In the genomic region with DNA sequence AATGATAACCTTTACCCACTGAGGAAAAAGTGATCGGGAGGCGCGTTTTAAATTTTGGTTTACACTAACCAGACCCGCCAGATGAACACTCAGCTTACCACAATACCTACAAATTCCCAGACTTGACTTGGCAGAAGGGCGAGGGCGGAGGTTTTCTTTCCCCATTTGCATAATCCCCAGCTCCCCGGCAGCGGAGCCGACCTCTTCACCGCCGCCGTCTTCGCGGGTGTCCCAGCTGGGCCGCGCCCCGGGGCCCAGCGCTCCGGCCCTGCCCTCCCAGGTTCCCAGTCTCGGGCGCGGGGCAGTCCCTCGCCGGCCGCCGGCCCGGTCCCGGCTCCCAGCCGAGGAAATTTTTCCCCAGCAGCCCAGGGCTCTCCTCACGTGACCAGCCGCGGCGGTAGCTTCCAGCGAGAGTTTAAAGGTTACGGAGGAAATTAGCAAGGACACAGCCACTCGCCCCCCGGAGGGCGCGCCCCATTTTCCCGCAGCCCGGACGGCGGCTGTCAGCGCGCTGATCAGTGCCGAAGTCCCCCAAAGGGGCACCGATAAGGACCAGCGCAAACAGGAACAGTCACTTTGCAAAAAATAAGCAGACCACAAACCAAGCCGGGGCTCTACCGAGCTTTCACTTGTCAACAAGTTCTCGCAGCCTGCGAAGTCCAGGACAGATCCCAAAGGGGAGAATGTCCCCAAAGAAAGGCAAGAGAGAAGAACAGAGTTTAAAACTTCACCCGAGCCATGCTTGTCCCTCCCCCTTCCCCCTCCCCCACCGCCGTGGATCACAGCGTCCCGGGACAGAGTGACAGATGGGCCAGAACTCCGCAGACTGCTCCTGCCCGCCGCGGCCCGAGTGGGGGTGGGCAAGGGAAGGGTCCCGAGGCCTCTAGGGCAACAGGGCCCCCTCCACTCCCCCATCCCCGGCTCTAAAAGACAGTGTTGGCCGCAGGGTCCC, we compare ENCODE assay signal across 8 cellular contexts. TPM values are rescaled to one million over a fixed set of nuclear protein-coding genes. Genes with fewer than 3 reads are reported as not detected.
DNase-seq lines count a peak whose midpoint lies in the region; ATAC-seq and TF ChIP-seq lines count a peak whose summit lies in the region.

No MANE protein-coding gene starts in this region.

- peak overlapping the region; percentile 42 for H3K27ac Mint-ChIP-seq in endothelial cell (ENCODE audit: unreplicated experiment)

- peak; percentile 32 for ATAC-seq in HG02678 (IDR thresholded peaks at IDR 0.05; ENCODE audit: unreplicated experiment)

- TF ChIP-seq CTCF in endothelial cell (IDR thresholded peaks at IDR 0.05; ENCODE audit: unreplicated experiment): no peak

- H3K4me3 Mint-ChIP-seq in endothelial cell (ENCODE audit: unreplicated experiment): peak overlapping the region; percentile 93

- DNase-seq in DMS153 treated with DMSO at 0.1 percent for 48 hours (lab: John Stamatoyannopoulos, UW; ENCODE audit: unreplicated experiment) (peak; percentile 48), DMS153 (lab: John Stamatoyannopoulos, UW) (no peak), NCI-H460 (ENCODE audit: extremely low read depth, low read depth) (peak; percentile 26), endothelial cell (ENCODE audit: low spot score) (peak; percentile 65)
- peak; percentile 75 for DNase-seq in activated CD8-positive, alpha-beta memory T cell treated with anti-CD3 and anti-CD28 coated beads, Interleukin-2, amount 50 U/mL, for 48 hours
- peak; percentile 35 for DNase-seq in stimulated activated CD8-positive, alpha-beta memory T cell treated with anti-CD3 and anti-CD28 coated beads, Interleukin-7, amount 100 ng/mL, for 24 hours (ENCODE audit: low read depth)

- peaks cover 31% of the 10 kb centered on the region for H3K4me1 ChIP-seq in mononuclear cell (ENCODE audit: insufficient read depth, low read length)

- H3K4me1 Mint-ChIP-seq in endothelial cell (ENCODE audit: unreplicated experiment): peaks cover 23% of the 10 kb centered on the region

- H3K4me3 ChIP-seq in mononuclear cell (ENCODE audit: low read length): peak overlapping the region; percentile 90

- no peaks in the 10 kb centered on the region for H3K9me3 ChIP-seq in mononuclear cell (ENCODE audit: low read depth, low read length)

- peaks cover 6% of the 10 kb centered on the region for H3K36me3 Mint-ChIP-seq in endothelial cell (ENCODE audit: low read depth, unreplicated experiment)

- H3K9me3 Mint-ChIP-seq in endothelial cell (ENCODE audit: unreplicated experiment): no peaks in the 10 kb centered on the region

- peaks cover 12% of the 10 kb centered on the region for H3K27me3 Mint-ChIP-seq in endothelial cell (ENCODE audit: unreplicated experiment)

- H3K27me3 ChIP-seq in mononuclear cell (ENCODE audit: insufficient read depth, low read length): no peaks in the 10 kb centered on the region

RNA-seq across cellular contexts. Expression of gene PRKCE, which starts 1.3 kb away (rescaled TPM):
- total RNA-seq in NCI-H460 (2014; rRNA removed; shearing (Covaris generic)): 9.5 and 10.3 TPM in 2 replicates
- polyA plus RNA-seq in NCI-H460 (2014; cell fraction: nucleus; rRNA removed): 4.6 and 7.8 TPM in 2 replicates
- 24.2 TPM for total RNA-seq in endothelial cell (ENCODE audit: unreplicated experiment)
- total RNA-seq in mononuclear cell: 13.6 TPM

RNA-seq across cellular contexts. Expression of gene SRBD1, which starts 39.1 kb away (rescaled TPM):
- total RNA-seq in NCI-H460 (2014; rRNA removed; shearing (Covaris generic)): 12.6 and 14.1 TPM in 2 replicates
- polyA plus RNA-seq in NCI-H460 (2014; cell fraction: nucleus; rRNA removed): 6.7 and 9.4 TPM in 2 replicates
- 18.2 TPM for total RNA-seq in endothelial cell (ENCODE audit: unreplicated experiment)
- total RNA-seq in mononuclear cell: 49.6 TPM
